ENCODE assay signal across 9 cellular contexts in genomic region chr3:169664034-169664820, GRCh38. TPM values are rescaled to one million over a fixed set of nuclear protein-coding genes. Genes with fewer than 3 reads are reported as not detected.
DNase-seq lines count a peak whose midpoint lies in the region; ATAC-seq and TF ChIP-seq lines count a peak whose summit lies in the region.
"Had no signal": no experiment of that assay in that cellular context is flagged by ENCODE, and none has a peak within 500 bp of the region (broad histone marks: within the 10 kb centered on the region; RNA-seq: fewer than 3 reads in every experiment).

No MANE protein-coding gene starts in this region.

- peaks cover 57% of the 10 kb centered on the region for H3K4me1 ChIP-seq in HUES64 (ENCODE audit: insufficient read depth, low read length)
- peaks cover 18 to 50% of the 10 kb centered on the region in 2 donors for H3K4me1 ChIP-seq in gastrocnemius medialis

- no peak for TF ChIP-seq POLR2A in gastrocnemius medialis (IDR thresholded peaks at IDR 0.05)

- 3% methylated on average over 14 of the region's 16 CpGs for WGBS in HUES64

- intact Hi-C loops in left cardiac atrium (cut with DNase I) = loop anchor here (5.0 to 10.0 kb wide), 3 partner anchors 447 to 799 kb away; no protein-coding TSS in a partner anchor
- intact Hi-C loops in gastrocnemius medialis (cut with DNase I; ENCODE audit: low total_unique reads) = loop anchor here (10.0 kb wide), 2 partner anchors 449 to 619 kb away; no protein-coding TSS in a partner anchor

- in situ Hi-C loops in gastrocnemius medialis (cut with MboI; ENCODE audit: low sequenced_read_pairs in 4 of 4) = loop anchor here (5.0 to 25.0 kb wide), 3 partner anchors 502 to 527 kb away; no protein-coding TSS in a partner anchor

- DNase-seq in left cardiac atrium (peak; percentile 31), gastrocnemius medialis (no peak), mucosa of gallbladder (ENCODE audit: low spot score) (no peak), NCI-H1694 treated with DMSO at 0.1 percent for 48 hours (lab: John Stamatoyannopoulos, UW) (no peak), LoVo (ENCODE audit: low spot score) (no peak)
- DNase-seq: stimulated activated CD4-positive, alpha-beta T cell treated with anti-CD3 and anti-CD28 coated beads, Interleukin-4, amount 100 ng/mL, for 24 hours had no signal

- H3K27ac ChIP-seq in HUES64 (ENCODE audit: low read depth, low read length) = no peak overlapping the region
- H3K27ac ChIP-seq in gastrocnemius medialis = peak overlapping the region; percentile 65 to 74 (median 70)

- no peak overlapping the region for H3K9ac ChIP-seq in HUES64 (ENCODE audit: low read depth, low read length)

- no peaks in the 10 kb centered on the region for H3K9me3 ChIP-seq in HUES64 (ENCODE audit: insufficient read depth, low read depth, low read length)
- H3K9me3 ChIP-seq in gastrocnemius medialis = no peaks in the 10 kb centered on the region

- no peaks in the 10 kb centered on the region for H3K36me3 ChIP-seq in HUES64 (ENCODE audit: insufficient read depth, low read length)
- no peaks in the 10 kb centered on the region for H3K36me3 ChIP-seq in gastrocnemius medialis

- H3K4me3 ChIP-seq in HUES64 (ENCODE audit: low read length) = peak overlapping the region; percentile 74
- H3K4me3 ChIP-seq in WI38 (ENCODE audit: low read depth, low read length) = peak overlapping the region; percentile 66
- peak overlapping the region; percentile 65 to 75 (median 66) for H3K4me3 ChIP-seq in gastrocnemius medialis

- no peak for TF ChIP-seq CTCF in WI38 (IDR thresholded peaks at IDR 0.05; ENCODE audit: low read depth, low read length)
- TF ChIP-seq CTCF in gastrocnemius medialis (IDR thresholded peaks at IDR 0.05 in 4 of 5, conservative IDR thresholded peaks at IDR 0.05 in 1 of 5) = no peak

- ATAC-seq in left cardiac atrium (no peak), gastrocnemius medialis (no peak), GM18868 (IDR thresholded peaks at IDR 0.05; ENCODE audit: unreplicated experiment) (no peak)

- H3K27me3 ChIP-seq in HUES64 (ENCODE audit: insufficient read depth, low read length) (peaks cover 89% of the 10 kb centered on the region), gastrocnemius medialis (peaks cover 89 to 98% (median 98%) of the 10 kb centered on the region in 3 donors)

RNA-seq across cellular contexts. Expression of gene MECOM, which starts 0.7 kb away (rescaled TPM):
- 3.0 TPM for polyA plus RNA-seq in HUES64 (2013, experiment 1 of 2)
- 3.2 TPM for polyA plus RNA-seq in HUES64 (2013, experiment 2 of 2)
- total RNA-seq in left cardiac atrium = 10 to 100 TPM; 20.0 to 25.4 TPM
- total RNA-seq in gastrocnemius medialis = 1 to 10 TPM; 4.4 to 6.7 (median 4.9) TPM
- 30.0 TPM for total RNA-seq in mucosa of gallbladder
